In the genomic region with DNA sequence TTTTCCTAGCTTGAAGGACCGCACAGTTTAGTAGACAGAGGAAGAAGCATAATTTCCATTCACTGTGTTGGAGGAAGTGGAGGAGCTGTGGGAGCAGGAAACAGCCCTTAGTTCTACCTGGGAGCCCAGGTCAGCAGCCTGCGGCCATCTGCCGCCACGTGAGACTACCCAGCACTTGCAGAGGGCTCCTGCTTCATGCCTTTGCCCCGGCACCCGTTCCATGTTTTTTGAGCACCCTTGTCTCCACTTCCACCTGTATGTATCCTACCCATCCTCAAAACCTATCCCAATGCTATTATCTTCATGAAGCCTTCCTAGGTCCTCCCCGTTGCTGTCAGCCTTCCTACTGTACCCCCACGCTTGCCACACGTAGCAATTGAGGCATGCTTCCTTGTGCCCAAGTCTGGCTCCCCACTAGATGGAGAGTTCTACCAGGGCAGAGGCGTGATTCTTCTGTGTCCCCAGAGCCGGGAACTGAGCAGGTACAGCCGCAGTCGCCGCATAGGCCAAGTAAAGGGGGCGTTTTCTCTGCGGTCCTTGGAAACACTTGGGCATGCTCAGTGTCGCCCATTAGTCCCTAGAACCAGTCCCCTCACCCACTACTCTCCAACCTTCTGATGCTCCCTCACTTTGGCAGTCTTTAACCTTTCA, we compare ENCODE assay signal across 1 cellular context.
TF ChIP-seq lines count a peak whose summit lies in the region.

No MANE protein-coding gene starts in this region.

TF ChIP-seq in A549, 52 proteins besides CTCF, POLR2A, EP300 and RAD21 (continued from another document):
- TF ChIP-seq, protein P1, sequence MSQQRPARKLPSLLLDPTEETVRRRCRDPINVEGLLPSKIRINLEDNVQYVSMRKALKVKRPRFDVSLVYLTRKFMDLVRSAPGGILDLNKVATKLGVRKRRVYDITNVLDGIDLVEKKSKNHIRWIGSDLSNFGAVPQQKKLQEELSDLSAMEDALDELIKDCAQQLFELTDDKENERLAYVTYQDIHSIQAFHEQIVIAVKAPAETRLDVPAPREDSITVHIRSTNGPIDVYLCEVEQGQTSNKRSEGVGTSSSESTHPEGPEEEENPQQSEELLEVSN (IDR thresholded peaks at IDR 0.05; ENCODE audit: borderline replicate concordance, low read depth): peak; percentile 16; the same call in 1 of the 2 replicates
